8 cellular contexts compared by ENCODE assay signal in the genomic region with DNA sequence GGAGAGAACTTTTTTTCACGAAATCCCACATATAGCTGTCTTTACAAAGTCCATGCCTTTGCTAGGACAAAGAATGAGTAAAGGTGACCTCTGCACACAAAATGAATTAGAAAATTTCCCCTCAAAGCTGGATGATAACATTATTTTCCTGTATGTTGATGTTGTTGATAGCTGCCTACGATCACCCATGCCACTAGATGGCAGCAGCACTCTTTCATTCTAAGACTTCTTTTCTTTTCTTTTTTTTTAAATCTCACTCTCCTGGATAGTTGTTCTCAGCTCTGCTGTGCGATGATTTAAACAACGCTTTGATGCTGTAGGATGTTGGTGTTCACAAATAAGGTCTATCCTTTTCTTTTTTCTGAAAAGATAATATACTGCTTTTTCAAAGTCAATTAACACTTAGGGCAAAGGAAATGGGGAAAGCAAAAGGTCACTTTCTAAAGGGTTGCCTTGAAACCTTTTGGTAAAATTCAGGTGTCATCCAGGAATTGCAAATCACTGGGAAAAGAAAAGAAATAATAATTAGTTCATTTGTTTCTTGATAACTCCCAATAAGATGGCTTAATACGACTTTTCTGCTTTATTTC.
DNase-seq lines count a peak whose midpoint lies in the region; ATAC-seq, FAIRE-seq and TF ChIP-seq lines count a peak whose summit lies in the region.

No MANE protein-coding gene starts in this region.

- H3K27ac ChIP-seq in prostate gland = no peak overlapping the region

- H3K27me3 ChIP-seq in prostate gland (replicated peaks; ENCODE audit: insufficient read depth) = no peaks in the 10 kb centered on the region

- DNase-seq in EH (ENCODE audit: low read depth) (peak; percentile 65), HTR-8/SVneo (ENCODE audit: insufficient read length, low spot score) (peak; percentile 53), NOMO-1 treated with dmso at 0.1 percent for 144 hours (lab: John Stamatoyannopoulos, UW; ENCODE audit: unreplicated experiment) (peak; percentile 15), globus pallidus (ENCODE audit: low spot score) (peak; percentile 62), prostate gland (ENCODE audit: low spot score) (peak; percentile 45)
- DNase-seq in activated T-cell treated with anti-CD3 and anti-CD28 coated beads, Interleukin-2, amount 50 U/mL, for 48 hours = peak; percentile 37 to 42

- TF ChIP-seq CTCF in prostate gland (IDR thresholded peaks at IDR 0.05) = peak in 3 of 4 experiments; percentile 71 to 79 (median 75)

- WGBS in prostate gland = 12% methylated on average over 5 of the region's 5 CpGs

- H3K9me3 ChIP-seq in prostate gland = no peaks in the 10 kb centered on the region

- peak; percentile 90 for ATAC-seq in GM21515 (IDR thresholded peaks at IDR 0.05; ENCODE audit: unreplicated experiment)
- ATAC-seq in GM19467 (IDR thresholded peaks at IDR 0.05; ENCODE audit: unreplicated experiment) = no peak

- intact Hi-C loops in prostate gland (cut with DNase I) = loop anchor here (5.0 kb wide), 1 partner anchor 280 kb away; no protein-coding TSS in a partner anchor

- no peak for FAIRE-seq in HTR-8/SVneo (lab: Jason Lieb, UNC)

- no peaks in the 10 kb centered on the region for H3K4me1 ChIP-seq in prostate gland (replicated peaks)

- no peak for TF ChIP-seq POLR2A in prostate gland (IDR thresholded peaks at IDR 0.05)

- H3K36me3 ChIP-seq in prostate gland = no peaks in the 10 kb centered on the region

- no peak overlapping the region for H3K4me3 ChIP-seq in prostate gland

Comparison
In these comparisons a context has a peak if more than half of its experiments do, and no peak if none do; other contexts are left out.
1. DNase-seq: peak in every context shown above with its lines; median percentile 65 in EH; 62 in globus pallidus; 53 in HTR-8/SVneo; 45 in prostate gland; 40 in activated T-cell treated with anti-CD3 and anti-CD28 coated beads, Interleukin-2, amount 50 U/mL, for 48 hours; 15 in NOMO-1 treated with dmso at 0.1 percent for 144 hours.